Comparison of ENCODE assay signal across 20 cellular contexts in the genomic region with DNA sequence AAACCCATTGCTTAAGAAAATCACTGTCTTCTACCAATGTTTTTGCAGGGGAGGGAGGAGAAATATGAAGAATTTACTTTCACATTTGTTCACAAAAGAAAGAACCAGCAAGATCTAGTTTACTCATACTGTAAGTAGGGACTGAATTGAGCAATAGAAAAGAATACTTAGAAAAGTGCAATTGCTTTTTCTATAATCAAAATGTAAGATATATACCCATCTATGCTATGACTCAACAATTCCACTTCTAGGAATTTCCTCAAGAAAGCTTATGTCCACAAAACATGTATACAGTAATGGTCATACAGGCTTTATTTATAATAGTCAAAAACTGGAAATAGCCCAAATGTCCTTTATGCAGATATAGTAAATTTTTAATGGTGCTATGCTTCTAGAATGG.
DNase-seq lines count a peak whose midpoint lies in the region; ATAC-seq and TF ChIP-seq lines count a peak whose summit lies in the region.
"Had no signal": no experiment of that assay in that cellular context is flagged by ENCODE, and none has a peak within 500 bp of the region (broad histone marks: within the 10 kb centered on the region; RNA-seq: fewer than 3 reads in every experiment).

No MANE protein-coding gene starts in this region.

- no peaks in the 10 kb centered on the region for H4K20me1 ChIP-seq in mammary epithelial cell (ENCODE audit: insufficient read depth, low read length)

- no peaks in the 10 kb centered on the region for H3K4me1 ChIP-seq in mammary epithelial cell (ENCODE audit: insufficient read depth, low read length)
- H3K4me1 ChIP-seq in breast epithelium = no peaks in the 10 kb centered on the region
- H3K4me1 ChIP-seq in mucosa of descending colon (ENCODE audit: low read depth) = no peaks in the 10 kb centered on the region
- H3K4me1 ChIP-seq: left lung, neural progenitor cell, psoas muscle had no signal

- CTCF ChIA-PET in mammary epithelial cell (lab: Charles Lee; ENCODE audit: low non-redundant PET) = no interaction called here

- no peaks in the 10 kb centered on the region for H3K27me3 ChIP-seq in mammary epithelial cell (ENCODE audit: insufficient read depth, low read length)
- H3K27me3 ChIP-seq in breast epithelium = no peaks in the 10 kb centered on the region
- H3K27me3 ChIP-seq: body of pancreas, left lung, neural progenitor cell, tibial artery had no signal

- dilution Hi-C loops in mammary epithelial cell (cut with HindIII; ENCODE audit: low sequenced_read_pairs) = no loop called here

- H2AFZ ChIP-seq in mammary epithelial cell (ENCODE audit: low read depth, low read length) = no peak overlapping the region
- H2AFZ ChIP-seq: neural progenitor cell had no signal

- TF ChIP-seq CTCF in mammary epithelial cell (conservative IDR thresholded peaks at IDR 0.05 in 1 of 2, IDR thresholded peaks at IDR 0.05 in 1 of 2; ENCODE audit: extremely low read depth in 1 of 2, insufficient read depth in 1 of 2, low read depth in 1 of 2, low read length in 2 of 2) = no peak
- no peak for TF ChIP-seq CTCF in breast epithelium (IDR thresholded peaks at IDR 0.05)
- TF ChIP-seq CTCF in fibroblast of pulmonary artery (IDR thresholded peaks at IDR 0.05; ENCODE audit: low read length, missing control alignments) = no peak
- no peak for TF ChIP-seq CTCF in mucosa of descending colon (IDR thresholded peaks at IDR 0.05)

- H3K9ac ChIP-seq in mammary epithelial cell (ENCODE audit: insufficient read depth, low read length) = no peak overlapping the region
- H3K9ac ChIP-seq: neural progenitor cell had no signal

- peaks cover 7% of the 10 kb centered on the region for H3K36me3 ChIP-seq in mammary epithelial cell (ENCODE audit: insufficient read depth, low read length)
- peaks cover 6% of the 10 kb centered on the region for H3K36me3 ChIP-seq in breast epithelium
- no peaks in the 10 kb centered on the region for H3K36me3 ChIP-seq in mucosa of descending colon (ENCODE audit: low read depth)
- H3K36me3 ChIP-seq: left lung, neural progenitor cell had no signal

- DNase-seq in mammary epithelial cell = peak; percentile 5
- DNase-seq in breast epithelium (ENCODE audit: low spot score in 2 of 2) = no peak
- DNase-seq in amniotic stem cell (lab: John Stamatoyannopoulos, UW) = peak; percentile 10
- peak; percentile 61 for DNase-seq in fibroblast of pulmonary artery (ENCODE audit: low read depth)
- DNase-seq in stromal cell of bone marrow (ENCODE audit: low read depth) = peak; percentile 23
- no peak for DNase-seq in germinal center (ENCODE audit: low spot score)
- no peak for DNase-seq in mucosa of descending colon
- DNase-seq: ACHN; activated CD4-positive, alpha-beta memory T cell treated with anti-CD3 and anti-CD28 coated beads, Interleukin-2, amount 10 ng/mL, durations not matched to agents 7 days and 5 days; activated T-cell treated with anti-CD3 and anti-CD28 coated beads, Interleukin-2, amount 50 U/mL, for 4 hours; body of pancreas; left lung; NCI-H2081; psoas muscle; stimulated activated naive CD8-positive, alpha-beta T cell treated with anti-CD3 and anti-CD28 coated beads, Interleukin-15, Interleukin-2, amounts not matched to agents 100 U/mL and 50 U/mL, for 24 hours; tibial artery had no signal

- no TSS peak for BruUV-seq in mammary epithelial cell (replicated peaks; lab: Mats Ljungman, UMichigan)

- ATAC-seq in GM19452 (IDR thresholded peaks at IDR 0.05; ENCODE audit: unreplicated experiment) = no peak
- ATAC-seq in mucosa of descending colon = no peak
- ATAC-seq: body of pancreas; psoas muscle; stimulated activated naive CD8-positive, alpha-beta T cell treated with anti-CD3 and anti-CD28 coated beads, Interleukin-15, Interleukin-2, amounts not matched to agents 100 U/mL and 50 U/mL, for 24 hours had no signal

- in situ Hi-C loops in mammary epithelial cell (cut with MboI; ENCODE audit: low sequenced_read_pairs in 2 of 2) = no loop called here

- no peak overlapping the region for H3K27ac ChIP-seq in mammary epithelial cell (ENCODE audit: insufficient read depth, low read depth, low read length)
- H3K27ac ChIP-seq in breast epithelium = no peak overlapping the region
- H3K27ac ChIP-seq: body of pancreas, left lung, neural progenitor cell, psoas muscle, SK-N-MC, skin epidermis, tibial artery had no signal

- no peak overlapping the region for H3K4me3 ChIP-seq in mammary epithelial cell (replicated peaks in 1 of 3; ENCODE audit: insufficient read depth in 1 of 3, low read depth in 2 of 3, low read length in 3 of 3)
- no peak overlapping the region for H3K4me3 ChIP-seq in breast epithelium
- H3K4me3 ChIP-seq in fibroblast of pulmonary artery (replicated peaks; ENCODE audit: low read depth, low read length) = no peak overlapping the region
- H3K4me3 ChIP-seq in mucosa of descending colon = no peak overlapping the region
- H3K4me3 ChIP-seq: body of pancreas, left lung, neural progenitor cell, psoas muscle, SK-N-MC, skin epidermis, tibial artery had no signal

- no peaks in the 10 kb centered on the region for H3K79me2 ChIP-seq in mammary epithelial cell (ENCODE audit: insufficient read depth, low read length)

- H3K9me3 ChIP-seq in mammary epithelial cell (replicated peaks; ENCODE audit: insufficient read depth, low read length) = no peaks in the 10 kb centered on the region
- H3K9me3 ChIP-seq in breast epithelium = no peaks in the 10 kb centered on the region
- no peaks in the 10 kb centered on the region for H3K9me3 ChIP-seq in mucosa of descending colon
- H3K9me3 ChIP-seq: body of pancreas, left lung, psoas muscle, tibial artery had no signal

- no peak for TF ChIP-seq POLR2A in breast epithelium (IDR thresholded peaks at IDR 0.05)

- H3K4me2 ChIP-seq in mammary epithelial cell (ENCODE audit: insufficient read depth, low read depth, low read length) = no peak overlapping the region
- H3K4me2 ChIP-seq: neural progenitor cell had no signal

- intact Hi-C loops in mammary epithelial cell (cut with micrococcal nuclease) (no loop called here), breast epithelium (cut with DNase I; ENCODE audit: low total_unique reads) (no loop called here), mucosa of descending colon (cut with DNase I, micrococcal nuclease) (no loop called here)

Comparison
In these comparisons a context has a peak if more than half of its experiments do, and no peak if none do; other contexts are left out.
1. DNase-seq: peak in mammary epithelial cell (single experiment), amniotic stem cell (single experiment), fibroblast of pulmonary artery (single experiment) and stromal cell of bone marrow (single experiment); none in breast epithelium (0 of 2), germinal center (single experiment) and mucosa of descending colon (0 of 3).